In genomic region chr12:68479261-68479581, GRCh38 we compare ENCODE assay signal across 2 cellular contexts.
TF ChIP-seq lines count a peak whose summit lies in the region.

No MANE protein-coding gene starts in this region.

TF ChIP-seq in IMR-90, 13 proteins besides CTCF, POLR2A, EP300 and RAD21 (continued from another document):
- TF ChIP-seq ELK1 (IDR thresholded peaks at IDR 0.05; ENCODE audit: borderline replicate concordance, low read depth, low read length) (no peak), MAZ (IDR thresholded peaks at IDR 0.05; ENCODE audit: borderline replicate concordance, low read depth, low read length) (peak; percentile 85; the same call in 1 of the 2 replicates), USF2 (IDR thresholded peaks at IDR 0.05; ENCODE audit: low read depth, low read length) (no peak), MAFK (IDR thresholded peaks at IDR 0.05; ENCODE audit: low read depth, low read length) (no peak), RFX5 (IDR thresholded peaks at IDR 0.05; ENCODE audit: low read depth, low read length) (no peak), CHD1 (IDR thresholded peaks at IDR 0.05; ENCODE audit: low read depth, low read length) (no peak)

TF ChIP-seq in neural cell, 6 proteins besides CTCF, POLR2A, EP300 and RAD21 (continued from another document):
- TF ChIP-seq REST (IDR thresholded peaks at IDR 0.05; ENCODE audit: borderline replicate concordance) (no peak), POLR2AphosphoS5 (IDR thresholded peaks at IDR 0.05) (no peak), TAF1 (IDR thresholded peaks at IDR 0.05; ENCODE audit: low read depth) (no peak), SMC3 (conservative IDR thresholded peaks at IDR 0.05; ENCODE audit: poor library complexity) (no peak)
